ENCODE assay signal across 9 cellular contexts in genomic region chr6:11323666-11324452, GRCh38.
DNase-seq lines count a peak whose midpoint lies in the region; ATAC-seq and TF ChIP-seq lines count a peak whose summit lies in the region.
"Had no signal": no experiment of that assay in that cellular context is flagged by ENCODE, and none has a peak within 500 bp of the region (broad histone marks: within the 10 kb centered on the region; RNA-seq: fewer than 3 reads in every experiment).

No MANE protein-coding gene starts in this region.

- H3K27ac ChIP-seq in testis: no peak overlapping the region

- no peak for TF ChIP-seq POLR2A in testis (IDR thresholded peaks at IDR 0.05)

- peaks cover 56% of the 10 kb centered on the region for H3K36me3 Mint-ChIP-seq in activated naive CD8-positive, alpha-beta T cell treated with anti-CD3 and anti-CD28 coated beads, Interleukin-2, amount 10 ng/mL, durations not matched to agents 7 days and 5 days

- H3K36me3 ChIP-seq in testis (ENCODE audit: low read depth, missing control alignments): no peaks in the 10 kb centered on the region

- peaks cover 5% of the 10 kb centered on the region for H3K9me3 Mint-ChIP-seq in activated naive CD8-positive, alpha-beta T cell treated with anti-CD3 and anti-CD28 coated beads, Interleukin-2, amount 10 ng/mL, durations not matched to agents 7 days and 5 days

- intact Hi-C loops in testis (cut with DNase I; ENCODE audit: low total_unique reads): no loop called here

- no peaks in the 10 kb centered on the region for H3K27me3 ChIP-seq in testis

- TF ChIP-seq CTCF in testis (IDR thresholded peaks at IDR 0.05): no peak

- no peaks in the 10 kb centered on the region for H3K9me3 ChIP-seq in testis

- DNase-seq in DMS53 treated with DMSO at 0.1 percent for 48 hours (lab: John Stamatoyannopoulos, UW; ENCODE audit: unreplicated experiment) (peak; percentile 38), medulla oblongata (ENCODE audit: extremely low spot score) (peak; percentile 59), testis (no peak), NCI-H2081 treated with DMSO at 0.1 percent for 48 hours (lab: John Stamatoyannopoulos, UW) (no peak), KG1 (lab: John Stamatoyannopoulos, UW) (no peak)
- DNase-seq in activated naive CD8-positive, alpha-beta T cell treated with anti-CD3 and anti-CD28 coated beads, Interleukin-2, amount 10 ng/mL, durations not matched to agents 7 days and 5 days: no peak
- DNase-seq: effector CD4-positive, alpha-beta T cell had no signal

- peak overlapping the region; percentile 71 for H3K27ac Mint-ChIP-seq in activated naive CD8-positive, alpha-beta T cell treated with anti-CD3 and anti-CD28 coated beads, Interleukin-2, amount 10 ng/mL, durations not matched to agents 7 days and 5 days

- ATAC-seq in HG02678 (IDR thresholded peaks at IDR 0.05; ENCODE audit: unreplicated experiment) (peak; percentile 62), HG03378 (IDR thresholded peaks at IDR 0.05; ENCODE audit: unreplicated experiment) (no peak)
- no peak for ATAC-seq in activated naive CD8-positive, alpha-beta T cell treated with anti-CD3 and anti-CD28 coated beads, Interleukin-2, amount 10 ng/mL, durations not matched to agents 7 days and 5 days (ENCODE audit: low read depth)

- H3K4me1 Mint-ChIP-seq in activated naive CD8-positive, alpha-beta T cell treated with anti-CD3 and anti-CD28 coated beads, Interleukin-2, amount 10 ng/mL, durations not matched to agents 7 days and 5 days: peaks cover 39% of the 10 kb centered on the region

- 93 to 95% methylated on average over 15 to 16 of the region's 16 CpGs for WGBS in testis, 2 donors

- no peak overlapping the region for H3K4me3 ChIP-seq in testis

- peaks cover 4% of the 10 kb centered on the region for H3K4me1 ChIP-seq in testis

- no peaks in the 10 kb centered on the region for H3K27me3 Mint-ChIP-seq in activated naive CD8-positive, alpha-beta T cell treated with anti-CD3 and anti-CD28 coated beads, Interleukin-2, amount 10 ng/mL, durations not matched to agents 7 days and 5 days

- H3K4me3 Mint-ChIP-seq in activated naive CD8-positive, alpha-beta T cell treated with anti-CD3 and anti-CD28 coated beads, Interleukin-2, amount 10 ng/mL, durations not matched to agents 7 days and 5 days: peak overlapping the region; percentile 33

- POLR2A ChIA-PET in activated naive CD8-positive, alpha-beta T cell treated with anti-CD3 and anti-CD28 coated beads, Interleukin-2, amount 10 ng/mL, durations not matched to agents 7 days and 5 days (lab: Charles Lee): interaction anchor here (1.1 kb wide), 1 partner anchor 65 kb away, joined by 5 read pairs; no protein-coding TSS in a partner anchor

Comparison
In these comparisons a context has a peak if more than half of its experiments do, and no peak if none do; other contexts are left out.
1. DNase-seq: peak in DMS53 treated with DMSO at 0.1 percent for 48 hours (single experiment) and medulla oblongata (single experiment); none in activated naive CD8-positive, alpha-beta T cell treated with anti-CD3 and anti-CD28 coated beads, Interleukin-2, amount 10 ng/mL, durations not matched to agents 7 days and 5 days (single experiment), testis (single experiment), NCI-H2081 treated with DMSO at 0.1 percent for 48 hours (single experiment) and KG1 (single experiment).